17 cellular contexts compared by ENCODE assay signal in genomic region chr6:154239392-154239791, GRCh38.
DNase-seq lines count a peak whose midpoint lies in the region; ATAC-seq and TF ChIP-seq lines count a peak whose summit lies in the region.
"Had no signal": no experiment of that assay in that cellular context is flagged by ENCODE, and none has a peak within 500 bp of the region (broad histone marks: within the 10 kb centered on the region; RNA-seq: fewer than 3 reads in every experiment).

No MANE protein-coding gene starts in this region.

- H3K27me3 ChIP-seq in foreskin keratinocyte (peaks cover 14% of the 10 kb centered on the region), endodermal cell (ENCODE audit: control insufficient read depth, insufficient read depth, low read length, poor library complexity, severe bottlenecking) (no peaks in the 10 kb centered on the region), esophagus squamous epithelium (no peaks in the 10 kb centered on the region)
- H3K27me3 ChIP-seq: esophagus muscularis mucosa had no signal

- 65 to 84% methylated on average over 5 to 7 of the region's 7 CpGs for WGBS in endodermal cell (ENCODE audit: insufficient coverage in 1 of 2, insufficient read length in 1 of 2), 2 experiments
- WGBS in esophagus squamous epithelium, 2 donors = 28 to 75% methylated on average over 7 of the region's 7 CpGs

- no peak for DNase-seq in activated CD4-positive, alpha-beta T cell treated with anti-CD3 and anti-CD28 coated beads, Interleukin-2, amount 10 ng/mL, durations not matched to agents 24 days and 14 days
- DNase-seq in activated CD4-positive, alpha-beta T cell treated with anti-CD3 and anti-CD28 coated beads, Interleukin-2, amount 50 U/mL, for 48 hours = no peak
- DNase-seq in T-helper 17 cell (no peak), foreskin keratinocyte (peak; percentile 70 to 86), endodermal cell (no peak), esophagus squamous epithelium (lab: John Stamatoyannopoulos, UW) (no peak), posterior cingulate gyrus (no peak)
- DNase-seq: NCI-H1436 treated with DMSO at 0.1 percent for 48 hours, NCI-H2227 treated with DMSO at 0.1 percent for 48 hours, substantia nigra had no signal

- H3K9me3 Mint-ChIP-seq in activated CD4-positive, alpha-beta T cell treated with anti-CD3 and anti-CD28 coated beads, Interleukin-2, amount 10 ng/mL, durations not matched to agents 24 days and 14 days = peaks cover 14% of the 10 kb centered on the region
- H3K9me3 Mint-ChIP-seq in endodermal cell = no peaks in the 10 kb centered on the region
- H3K9me3 Mint-ChIP-seq: CD14-positive monocyte had no signal

- H3K9me3 ChIP-seq in T-helper 17 cell (ENCODE audit: control insufficient read depth, low read length, poor library complexity, severe bottlenecking) (no peaks in the 10 kb centered on the region), endodermal cell (ENCODE audit: control insufficient read depth, low read length) (no peaks in the 10 kb centered on the region), esophagus squamous epithelium (no peaks in the 10 kb centered on the region)
- H3K9me3 ChIP-seq: A549, esophagus muscularis mucosa had no signal

- H3K36me3 ChIP-seq in endodermal cell (ENCODE audit: control insufficient read depth, insufficient read depth, low read length) = no peaks in the 10 kb centered on the region
- no peaks in the 10 kb centered on the region for H3K36me3 ChIP-seq in esophagus squamous epithelium
- H3K36me3 ChIP-seq: esophagus muscularis mucosa had no signal

- H3K27ac Mint-ChIP-seq in activated CD4-positive, alpha-beta T cell treated with anti-CD3 and anti-CD28 coated beads, Interleukin-2, amount 10 ng/mL, durations not matched to agents 24 days and 14 days = peak overlapping the region; percentile 28
- peak overlapping the region; percentile 82 for H3K27ac Mint-ChIP-seq in T-helper 17 cell
- H3K27ac Mint-ChIP-seq in endodermal cell = no peak overlapping the region

- no peaks in the 10 kb centered on the region for H3K27me3 Mint-ChIP-seq in activated CD4-positive, alpha-beta T cell treated with anti-CD3 and anti-CD28 coated beads, Interleukin-2, amount 10 ng/mL, durations not matched to agents 24 days and 14 days
- H3K27me3 Mint-ChIP-seq in T-helper 17 cell = no peaks in the 10 kb centered on the region
- no peaks in the 10 kb centered on the region for H3K27me3 Mint-ChIP-seq in endodermal cell (ENCODE audit: insufficient read depth)

- TF ChIP-seq POLR2A in esophagus squamous epithelium (IDR thresholded peaks at IDR 0.05) = no peak

- H3K4me1 Mint-ChIP-seq in activated CD4-positive, alpha-beta T cell treated with anti-CD3 and anti-CD28 coated beads, Interleukin-2, amount 10 ng/mL, durations not matched to agents 24 days and 14 days = peaks cover 40% of the 10 kb centered on the region
- H3K4me1 Mint-ChIP-seq in T-helper 17 cell (peaks cover 46% of the 10 kb centered on the region), endodermal cell (peaks cover 18% of the 10 kb centered on the region)

- H3K27ac ChIP-seq in foreskin keratinocyte = no peak overlapping the region
- H3K27ac ChIP-seq in endodermal cell (ENCODE audit: low read depth, low read length) = no peak overlapping the region
- peak overlapping the region in 2 of 4 donors; percentile 38 to 59 for H3K27ac ChIP-seq in esophagus squamous epithelium
- H3K27ac ChIP-seq: A549, coronary artery, esophagus muscularis mucosa, HL-60, KMS-11 had no signal

- H3K4me1 ChIP-seq in foreskin keratinocyte = no peaks in the 10 kb centered on the region
- peaks cover 3% of the 10 kb centered on the region for H3K4me1 ChIP-seq in endodermal cell (ENCODE audit: control insufficient read depth, insufficient read depth, low read length)
- peaks cover 9 to 40% (median 15%) of the 10 kb centered on the region in 3 donors for H3K4me1 ChIP-seq in esophagus squamous epithelium
- H3K4me1 ChIP-seq: A549, esophagus muscularis mucosa had no signal

- H3K4me3 ChIP-seq in endodermal cell (ENCODE audit: low read length) = no peak overlapping the region
- H3K4me3 ChIP-seq in esophagus squamous epithelium = no peak overlapping the region
- H3K4me3 ChIP-seq: A549, coronary artery, esophagus muscularis mucosa had no signal

- no peak overlapping the region for H3K9ac ChIP-seq in endodermal cell (ENCODE audit: extremely low read depth, low read length, poor library complexity, severe bottlenecking)
- H3K9ac ChIP-seq: KMS-11 had no signal

- peaks cover 11% of the 10 kb centered on the region for H3K36me3 Mint-ChIP-seq in activated CD4-positive, alpha-beta T cell treated with anti-CD3 and anti-CD28 coated beads, Interleukin-2, amount 10 ng/mL, durations not matched to agents 24 days and 14 days (ENCODE audit: low read depth)
- peaks cover 2% of the 10 kb centered on the region for H3K36me3 Mint-ChIP-seq in T-helper 17 cell (ENCODE audit: low read depth)
- H3K36me3 Mint-ChIP-seq in endodermal cell (ENCODE audit: low read depth) = no peaks in the 10 kb centered on the region

- H3K4me3 Mint-ChIP-seq in activated CD4-positive, alpha-beta T cell treated with anti-CD3 and anti-CD28 coated beads, Interleukin-2, amount 10 ng/mL, durations not matched to agents 24 days and 14 days = no peak overlapping the region
- H3K4me3 Mint-ChIP-seq in T-helper 17 cell (peak overlapping the region; percentile 68), endodermal cell (no peak overlapping the region)
- H3K4me3 Mint-ChIP-seq: CD14-positive monocyte had no signal

- intact Hi-C loops in activated CD4-positive, alpha-beta T cell treated with anti-CD3 and anti-CD28 coated beads, Interleukin-2, amount 10 ng/mL, durations not matched to agents 24 days and 14 days (cut with micrococcal nuclease) = no loop called here
- intact Hi-C loops in esophagus squamous epithelium (cut with DNase I) (no loop called here), posterior cingulate gyrus (cut with DNase I) (no loop called here)

- no peak for TF ChIP-seq CTCF in foreskin keratinocyte (conservative IDR thresholded peaks at IDR 0.05)
- no peak for TF ChIP-seq CTCF in endodermal cell (conservative IDR thresholded peaks at IDR 0.05)
- TF ChIP-seq CTCF in esophagus squamous epithelium (IDR thresholded peaks at IDR 0.05) = no peak

- peak; percentile 36 for ATAC-seq in GM18870 (IDR thresholded peaks at IDR 0.05; ENCODE audit: unreplicated experiment)
- peak; percentile 67 for ATAC-seq in T-helper 17 cell
- ATAC-seq in foreskin keratinocyte = peak; percentile 89
- ATAC-seq: A549 had no signal

Comparison
In these comparisons a context has a peak if more than half of its experiments do, and no peak if none do; other contexts are left out.
1. DNase-seq: peak in foreskin keratinocyte (2 of 2); none in activated CD4-positive, alpha-beta T cell treated with anti-CD3 and anti-CD28 coated beads, Interleukin-2, amount 10 ng/mL, durations not matched to agents 24 days and 14 days (single experiment), activated CD4-positive, alpha-beta T cell treated with anti-CD3 and anti-CD28 coated beads, Interleukin-2, amount 50 U/mL, for 48 hours (0 of 2), T-helper 17 cell (0 of 3), endodermal cell (single experiment), esophagus squamous epithelium (single experiment) and posterior cingulate gyrus (0 of 10).
2. ATAC-seq: peak in every context shown above with its lines; median percentile 89 in foreskin keratinocyte; 67 in T-helper 17 cell; 36 in GM18870.